1 cellular context compared by ENCODE assay signal in the genomic region with DNA sequence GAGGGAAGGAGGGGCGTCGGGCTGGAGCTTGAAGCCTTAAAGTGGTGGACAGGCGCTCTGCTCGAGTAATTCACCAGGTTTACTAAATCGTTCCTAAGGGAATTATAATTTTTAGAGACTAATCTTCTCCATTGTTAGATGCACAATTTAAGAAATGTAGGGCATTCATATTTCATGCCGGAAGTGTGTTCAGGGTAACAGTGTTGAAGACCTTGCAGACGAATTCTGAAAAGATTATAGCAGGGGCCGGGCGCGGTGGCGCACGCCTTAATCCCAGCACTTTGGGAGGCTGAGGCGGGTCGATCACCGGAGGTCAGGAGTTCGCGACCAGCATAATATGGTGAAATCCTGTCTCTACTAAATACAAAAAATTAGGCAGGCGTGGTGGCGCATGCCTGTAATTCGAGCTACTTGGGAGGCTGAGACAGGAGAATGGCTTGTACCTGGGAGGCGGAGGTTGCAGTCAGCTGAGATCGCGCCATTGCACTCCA.
TF ChIP-seq lines count a peak whose summit lies in the region.

No MANE protein-coding gene starts in this region.

TF ChIP-seq in GM12878, 131 proteins besides CTCF, POLR2A, EP300 and RAD21:
- TF ChIP-seq MTA2 (IDR thresholded peaks at IDR 0.05; ENCODE audit: low read depth) (no peak), NKRF (conservative IDR thresholded peaks at IDR 0.05) (no peak), E2F8 (IDR thresholded peaks at IDR 0.05; ENCODE audit: low read depth, partially characterized antibody) (no peak), TAF1 (IDR thresholded peaks at IDR 0.05; ENCODE audit: borderline replicate concordance, low read depth, low read length) (no peak), NBN (IDR thresholded peaks at IDR 0.05) (0 out of 2 replicates have a peak, but pooled peaks have one; percentile 1), POLR2AphosphoS5 (IDR thresholded peaks at IDR 0.05; ENCODE audit: low read length) (peak; percentile 3; the same call in 1 of the 2 replicates), ZBTB33 (IDR thresholded peaks at IDR 0.05) (peak; percentile 50; the same call in 1 of the 2 replicates), TCF3 (IDR thresholded peaks at IDR 0.05; ENCODE audit: borderline replicate concordance, insufficient read depth, low read depth, low read length) (0 out of 2 replicates have a peak, but pooled peaks have one; percentile 0), ZSCAN29 (IDR thresholded peaks at IDR 0.05) (no peak), ESRRA (IDR thresholded peaks at IDR 0.05; ENCODE audit: low read length) (no peak)
- TF ChIP-seq, protein P1, sequence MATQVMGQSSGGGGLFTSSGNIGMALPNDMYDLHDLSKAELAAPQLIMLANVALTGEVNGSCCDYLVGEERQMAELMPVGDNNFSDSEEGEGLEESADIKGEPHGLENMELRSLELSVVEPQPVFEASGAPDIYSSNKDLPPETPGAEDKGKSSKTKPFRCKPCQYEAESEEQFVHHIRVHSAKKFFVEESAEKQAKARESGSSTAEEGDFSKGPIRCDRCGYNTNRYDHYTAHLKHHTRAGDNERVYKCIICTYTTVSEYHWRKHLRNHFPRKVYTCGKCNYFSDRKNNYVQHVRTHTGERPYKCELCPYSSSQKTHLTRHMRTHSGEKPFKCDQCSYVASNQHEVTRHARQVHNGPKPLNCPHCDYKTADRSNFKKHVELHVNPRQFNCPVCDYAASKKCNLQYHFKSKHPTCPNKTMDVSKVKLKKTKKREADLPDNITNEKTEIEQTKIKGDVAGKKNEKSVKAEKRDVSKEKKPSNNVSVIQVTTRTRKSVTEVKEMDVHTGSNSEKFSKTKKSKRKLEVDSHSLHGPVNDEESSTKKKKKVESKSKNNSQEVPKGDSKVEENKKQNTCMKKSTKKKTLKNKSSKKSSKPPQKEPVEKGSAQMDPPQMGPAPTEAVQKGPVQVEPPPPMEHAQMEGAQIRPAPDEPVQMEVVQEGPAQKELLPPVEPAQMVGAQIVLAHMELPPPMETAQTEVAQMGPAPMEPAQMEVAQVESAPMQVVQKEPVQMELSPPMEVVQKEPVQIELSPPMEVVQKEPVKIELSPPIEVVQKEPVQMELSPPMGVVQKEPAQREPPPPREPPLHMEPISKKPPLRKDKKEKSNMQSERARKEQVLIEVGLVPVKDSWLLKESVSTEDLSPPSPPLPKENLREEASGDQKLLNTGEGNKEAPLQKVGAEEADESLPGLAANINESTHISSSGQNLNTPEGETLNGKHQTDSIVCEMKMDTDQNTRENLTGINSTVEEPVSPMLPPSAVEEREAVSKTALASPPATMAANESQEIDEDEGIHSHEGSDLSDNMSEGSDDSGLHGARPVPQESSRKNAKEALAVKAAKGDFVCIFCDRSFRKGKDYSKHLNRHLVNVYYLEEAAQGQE (IDR thresholded peaks at IDR 0.05; ENCODE audit: low read depth, low read length) = no peak
- TF ChIP-seq, protein P2, sequence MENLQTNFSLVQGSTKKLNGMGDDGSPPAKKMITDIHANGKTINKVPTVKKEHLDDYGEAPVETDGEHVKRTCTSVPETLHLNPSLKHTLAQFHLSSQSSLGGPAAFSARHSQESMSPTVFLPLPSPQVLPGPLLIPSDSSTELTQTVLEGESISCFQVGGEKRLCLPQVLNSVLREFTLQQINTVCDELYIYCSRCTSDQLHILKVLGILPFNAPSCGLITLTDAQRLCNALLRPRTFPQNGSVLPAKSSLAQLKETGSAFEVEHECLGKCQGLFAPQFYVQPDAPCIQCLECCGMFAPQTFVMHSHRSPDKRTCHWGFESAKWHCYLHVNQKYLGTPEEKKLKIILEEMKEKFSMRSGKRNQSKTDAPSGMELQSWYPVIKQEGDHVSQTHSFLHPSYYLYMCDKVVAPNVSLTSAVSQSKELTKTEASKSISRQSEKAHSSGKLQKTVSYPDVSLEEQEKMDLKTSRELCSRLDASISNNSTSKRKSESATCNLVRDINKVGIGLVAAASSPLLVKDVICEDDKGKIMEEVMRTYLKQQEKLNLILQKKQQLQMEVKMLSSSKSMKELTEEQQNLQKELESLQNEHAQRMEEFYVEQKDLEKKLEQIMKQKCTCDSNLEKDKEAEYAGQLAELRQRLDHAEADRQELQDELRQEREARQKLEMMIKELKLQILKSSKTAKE (IDR thresholded peaks at IDR 0.05; ENCODE audit: low read depth, poor library complexity, severe bottlenecking) = no peak
TF ChIP-seq in GM12878: peak in this region for 4.
